In the genomic region with DNA sequence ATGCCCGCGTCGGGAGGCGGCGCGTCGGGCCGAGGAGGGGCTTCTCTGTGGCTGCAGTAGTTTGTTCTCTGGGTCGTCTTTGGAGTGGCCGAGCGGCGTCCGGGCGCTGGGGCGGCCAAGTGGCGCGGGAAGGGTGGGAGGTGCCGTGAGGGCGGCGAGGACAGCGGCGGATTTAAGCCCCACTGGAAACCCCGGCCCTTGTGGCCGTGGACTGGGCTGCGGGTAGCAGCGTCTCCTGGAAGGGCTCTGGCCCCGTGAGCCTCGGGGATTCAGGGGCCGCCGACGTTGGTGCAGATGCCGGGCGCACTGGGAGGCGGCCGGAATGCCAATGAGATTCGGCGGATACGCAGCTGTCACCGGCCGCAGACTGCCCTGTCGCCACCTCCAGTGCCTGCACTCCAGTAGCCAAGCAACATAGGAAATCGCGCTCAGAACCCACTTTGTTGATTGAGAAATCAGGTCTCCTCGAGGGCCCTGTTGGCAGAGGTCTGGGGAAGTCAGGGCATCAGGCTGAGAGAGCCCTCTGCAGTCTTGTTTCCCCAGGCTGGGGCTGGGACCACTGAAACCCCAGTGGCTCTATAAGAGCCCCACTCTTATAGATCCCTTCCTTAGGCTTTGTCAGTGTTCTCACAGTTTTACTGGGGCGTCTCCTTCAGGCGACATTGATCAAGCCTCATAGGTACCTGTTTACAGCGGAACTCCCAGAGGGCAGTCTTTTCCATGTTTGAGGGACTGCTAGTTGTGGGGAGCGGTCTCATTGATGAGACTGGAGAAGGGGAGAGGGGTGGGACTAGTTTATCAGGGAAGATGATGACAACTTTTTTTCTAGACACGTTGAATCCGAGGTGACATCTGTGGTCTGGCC, we compare ENCODE assay signal across 8 cellular contexts. TPM values are rescaled to one million over a fixed set of nuclear protein-coding genes. Genes with fewer than 3 reads are reported as not detected.
A peak's percentile ranks its signal among the peaks of the same experiment; 100 is the strongest.
DNase-seq lines count a peak whose midpoint lies in the region; ATAC-seq, FAIRE-seq and TF ChIP-seq lines count a peak whose summit lies in the region.

No MANE protein-coding gene starts in this region.

- H3K4me3 Mint-ChIP-seq in CD14-positive monocyte (peak overlapping the region; percentile 95), endothelial cell (ENCODE audit: unreplicated experiment) (peak overlapping the region; percentile 85)

- no peaks in the 10 kb centered on the region for H3K27me3 ChIP-seq in HL-60 (ENCODE audit: insufficient read depth, poor library complexity, severe bottlenecking)
- no peaks in the 10 kb centered on the region for H3K27me3 ChIP-seq in mononuclear cell (ENCODE audit: insufficient read depth, low read length)
- no peaks in the 10 kb centered on the region for H3K27me3 ChIP-seq in uterus

- H3K27me3 Mint-ChIP-seq in CD14-positive monocyte (ENCODE audit: low read depth in 3 of 3) (peaks cover 0 to 3% (median 3%) of the 10 kb centered on the region in 3 donors), endothelial cell (ENCODE audit: unreplicated experiment) (peaks cover 11% of the 10 kb centered on the region)

- intact Hi-C loops in CD14-positive monocyte (cut with micrococcal nuclease) (loop anchor here in 1 of 2 donors (5.0 to 10.0 kb wide), 2 partner anchors 60 to 208 kb away; a partner anchor contains a TSS), uterus (cut with DNase I; ENCODE audit: low total_unique reads) (no loop called here)

- H3K9me3 ChIP-seq in mononuclear cell (ENCODE audit: low read depth, low read length) (no peaks in the 10 kb centered on the region), uterus (no peaks in the 10 kb centered on the region)

- H3K27ac Mint-ChIP-seq in CD14-positive monocyte (peak overlapping the region; percentile 98 to 99 (median 99)), endothelial cell (ENCODE audit: unreplicated experiment) (peak overlapping the region; percentile 76)

- H3K27ac ChIP-seq in HL-60 (replicated peaks) = peak overlapping the region; percentile 81
- peak overlapping the region; percentile 80 to 90 for H3K27ac ChIP-seq in uterus

- no peak for FAIRE-seq in urothelium cell line (lab: Jason Lieb, UNC)

- H3K4me1 ChIP-seq in mononuclear cell (ENCODE audit: insufficient read depth, low read length) (peaks cover 46% of the 10 kb centered on the region), uterus (peaks cover 0 to 13% of the 10 kb centered on the region in 2 donors)

- DNase-seq in CD14-positive monocyte (ENCODE audit: low spot score) (peak; percentile 78), HL-60 (ENCODE audit: low read depth in 1 of 2, low spot score in 1 of 2) (peak in 1 of 2 experiments; percentile 79), T-helper 22 cell (ENCODE audit: low read depth) (peak; percentile 11), endothelial cell (ENCODE audit: low spot score) (peak; percentile 48), uterus (peak in 1 of 2 donors; percentile 38), urothelium cell line (ENCODE audit: low spot score) (no peak)

- H3K36me3 Mint-ChIP-seq in CD14-positive monocyte (peaks cover 17 to 23% of the 10 kb centered on the region in 2 donors), endothelial cell (ENCODE audit: low read depth, unreplicated experiment) (peaks cover 23% of the 10 kb centered on the region)

- no peak for TF ChIP-seq POLR2A in uterus (IDR thresholded peaks at IDR 0.05)

- H3K9me3 Mint-ChIP-seq in CD14-positive monocyte = peaks cover 0 to 2% (median 0%) of the 10 kb centered on the region in 7 donors
- H3K9me3 Mint-ChIP-seq in endothelial cell (ENCODE audit: unreplicated experiment) = no peaks in the 10 kb centered on the region

- TF ChIP-seq CTCF in CD14-positive monocyte (IDR thresholded peaks at IDR 0.05) (no peak), HL-60 (IDR thresholded peaks at IDR 0.05; ENCODE audit: insufficient read depth, low read length) (no peak), endothelial cell (IDR thresholded peaks at IDR 0.05; ENCODE audit: unreplicated experiment) (no peak), uterus (IDR thresholded peaks at IDR 0.05) (no peak)

- H3K4me3 ChIP-seq in HL-60 (replicated peaks; ENCODE audit: insufficient read depth, low read length) (peak overlapping the region; percentile 88), mononuclear cell (ENCODE audit: low read length) (peak overlapping the region; percentile 59), uterus (peak overlapping the region; percentile 64 to 75)

- H3K4me1 Mint-ChIP-seq in CD14-positive monocyte = peaks cover 57% of the 10 kb centered on the region
- H3K4me1 Mint-ChIP-seq in endothelial cell (ENCODE audit: unreplicated experiment) = peaks cover 15% of the 10 kb centered on the region

- H3K36me3 ChIP-seq in uterus = no peaks in the 10 kb centered on the region

- ATAC-seq in GM19395 (IDR thresholded peaks at IDR 0.05; ENCODE audit: unreplicated experiment) = peak; percentile 13

RNA-seq across cellular contexts. Expression of a gene that starts 0.6 kb away (rescaled TPM):
- 1 to 10 TPM; 5.5 to 7.0 TPM for polyA plus RNA-seq in CD14-positive monocyte
- total RNA-seq in endothelial cell (ENCODE audit: unreplicated experiment) (9.6 TPM), mononuclear cell (61.0 TPM), uterus (10 to 100 TPM in 3 of 4 donors, 1 to 10 TPM in 1; 5.9 to 24.5 (median 17.6) TPM)

RNA-seq across cellular contexts. Expression of a gene that starts 12.0 kb away (rescaled TPM):
- polyA plus RNA-seq in CD14-positive monocyte = 10 to 100 TPM; 37.8 to 39.4 TPM
- total RNA-seq in endothelial cell (ENCODE audit: unreplicated experiment) (24.5 TPM), mononuclear cell (69.5 TPM), uterus (10 to 100 TPM; 28.9 to 37.0 (median 32.3) TPM)

RNA-seq across cellular contexts. Expression of a gene that starts 58.7 kb away (rescaled TPM):
- 1 to 10 TPM; 2.4 to 2.6 TPM for polyA plus RNA-seq in CD14-positive monocyte
- total RNA-seq in endothelial cell (ENCODE audit: unreplicated experiment) (9.6 TPM), mononuclear cell (11.8 TPM), uterus (10 to 100 TPM in 3 of 4 donors, 1 to 10 TPM in 1; 9.0 to 23.6 (median 16.9) TPM)
